ENCODE assay signal across 1 cellular context in the genomic region with DNA sequence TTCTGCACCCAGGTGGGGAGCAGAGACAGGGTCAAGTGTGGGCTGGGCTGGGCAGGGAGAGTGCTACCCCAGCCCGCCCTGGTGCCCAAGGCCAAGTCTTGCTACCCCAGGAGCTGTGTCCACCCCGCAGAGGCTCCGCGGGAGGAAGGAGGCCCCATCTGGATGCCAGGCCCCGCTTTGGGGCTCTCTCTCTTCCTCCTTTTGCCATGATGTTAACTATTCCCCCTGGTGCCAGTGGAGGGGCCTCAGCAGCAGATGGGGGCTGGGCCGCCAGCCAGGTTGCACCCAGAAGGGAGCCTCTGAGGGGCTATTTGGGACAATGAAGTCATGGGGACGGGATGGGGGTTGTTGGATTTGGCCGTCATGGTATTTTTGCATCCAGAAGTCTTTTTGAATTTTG.
TF ChIP-seq lines count a peak whose summit lies in the region.

No MANE protein-coding gene starts in this region.

TF ChIP-seq in WTC11, 78 proteins besides CTCF, POLR2A, EP300 and RAD21 (continued from another document):
- TF ChIP-seq, protein P1, sequence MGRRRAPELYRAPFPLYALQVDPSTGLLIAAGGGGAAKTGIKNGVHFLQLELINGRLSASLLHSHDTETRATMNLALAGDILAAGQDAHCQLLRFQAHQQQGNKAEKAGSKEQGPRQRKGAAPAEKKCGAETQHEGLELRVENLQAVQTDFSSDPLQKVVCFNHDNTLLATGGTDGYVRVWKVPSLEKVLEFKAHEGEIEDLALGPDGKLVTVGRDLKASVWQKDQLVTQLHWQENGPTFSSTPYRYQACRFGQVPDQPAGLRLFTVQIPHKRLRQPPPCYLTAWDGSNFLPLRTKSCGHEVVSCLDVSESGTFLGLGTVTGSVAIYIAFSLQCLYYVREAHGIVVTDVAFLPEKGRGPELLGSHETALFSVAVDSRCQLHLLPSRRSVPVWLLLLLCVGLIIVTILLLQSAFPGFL (CRISPR knock-in tag; IDR thresholded peaks at IDR 0.05; ENCODE audit: borderline replicate concordance): no peak
- TF ChIP-seq GRHL2 (CRISPR knock-in tag; IDR thresholded peaks at IDR 0.05; ENCODE audit: insufficient replicate concordance, severe bottlenecking) (no peak), FOXJ3 (CRISPR knock-in tag; IDR thresholded peaks at IDR 0.05; ENCODE audit: borderline replicate concordance) (no peak), NFE2L1 (CRISPR knock-in tag; IDR thresholded peaks at IDR 0.05) (no peak), ZNF232 (CRISPR knock-in tag; IDR thresholded peaks at IDR 0.05) (no peak), MXD4 (CRISPR knock-in tag; IDR thresholded peaks at IDR 0.05; ENCODE audit: borderline replicate concordance) (no peak), NFATC4 (CRISPR knock-in tag; IDR thresholded peaks at IDR 0.05) (no peak)
- TF ChIP-seq, protein P2, sequence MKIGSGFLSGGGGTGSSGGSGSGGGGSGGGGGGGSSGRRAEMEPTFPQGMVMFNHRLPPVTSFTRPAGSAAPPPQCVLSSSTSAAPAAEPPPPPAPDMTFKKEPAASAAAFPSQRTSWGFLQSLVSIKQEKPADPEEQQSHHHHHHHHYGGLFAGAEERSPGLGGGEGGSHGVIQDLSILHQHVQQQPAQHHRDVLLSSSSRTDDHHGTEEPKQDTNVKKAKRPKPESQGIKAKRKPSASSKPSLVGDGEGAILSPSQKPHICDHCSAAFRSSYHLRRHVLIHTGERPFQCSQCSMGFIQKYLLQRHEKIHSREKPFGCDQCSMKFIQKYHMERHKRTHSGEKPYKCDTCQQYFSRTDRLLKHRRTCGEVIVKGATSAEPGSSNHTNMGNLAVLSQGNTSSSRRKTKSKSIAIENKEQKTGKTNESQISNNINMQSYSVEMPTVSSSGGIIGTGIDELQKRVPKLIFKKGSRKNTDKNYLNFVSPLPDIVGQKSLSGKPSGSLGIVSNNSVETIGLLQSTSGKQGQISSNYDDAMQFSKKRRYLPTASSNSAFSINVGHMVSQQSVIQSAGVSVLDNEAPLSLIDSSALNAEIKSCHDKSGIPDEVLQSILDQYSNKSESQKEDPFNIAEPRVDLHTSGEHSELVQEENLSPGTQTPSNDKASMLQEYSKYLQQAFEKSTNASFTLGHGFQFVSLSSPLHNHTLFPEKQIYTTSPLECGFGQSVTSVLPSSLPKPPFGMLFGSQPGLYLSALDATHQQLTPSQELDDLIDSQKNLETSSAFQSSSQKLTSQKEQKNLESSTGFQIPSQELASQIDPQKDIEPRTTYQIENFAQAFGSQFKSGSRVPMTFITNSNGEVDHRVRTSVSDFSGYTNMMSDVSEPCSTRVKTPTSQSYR (CRISPR knock-in tag; IDR thresholded peaks at IDR 0.05): no peak
- TF ChIP-seq, protein P3, sequence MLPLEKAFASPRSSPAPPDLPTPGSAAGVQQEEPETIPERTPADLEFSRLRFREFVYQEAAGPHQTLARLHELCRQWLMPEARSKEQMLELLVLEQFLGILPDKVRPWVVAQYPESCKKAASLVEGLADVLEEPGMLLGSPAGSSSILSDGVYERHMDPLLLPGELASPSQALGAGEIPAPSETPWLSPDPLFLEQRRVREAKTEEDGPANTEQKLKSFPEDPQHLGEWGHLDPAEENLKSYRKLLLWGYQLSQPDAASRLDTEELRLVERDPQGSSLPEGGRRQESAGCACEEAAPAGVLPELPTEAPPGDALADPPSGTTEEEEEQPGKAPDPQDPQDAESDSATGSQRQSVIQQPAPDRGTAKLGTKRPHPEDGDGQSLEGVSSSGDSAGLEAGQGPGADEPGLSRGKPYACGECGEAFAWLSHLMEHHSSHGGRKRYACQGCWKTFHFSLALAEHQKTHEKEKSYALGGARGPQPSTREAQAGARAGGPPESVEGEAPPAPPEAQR (CRISPR knock-in tag; IDR thresholded peaks at IDR 0.05): no peak
